ENCODE assay signal across 8 cellular contexts in genomic region chr10:30002438-30003266, GRCh38. TPM values are rescaled to one million over a fixed set of nuclear protein-coding genes. Genes with fewer than 3 reads are reported as not detected.
A peak's percentile ranks its signal among the peaks of the same experiment; 100 is the strongest.
DNase-seq lines count a peak whose midpoint lies in the region; ATAC-seq and TF ChIP-seq lines count a peak whose summit lies in the region.

No MANE protein-coding gene starts in this region.

- ATAC-seq in GM21367 (IDR thresholded peaks at IDR 0.05; ENCODE audit: unreplicated experiment), result peak; percentile 61
- no peak for ATAC-seq in lung (ENCODE audit: insufficient read depth, low FRiP score)
- ATAC-seq in HG03135 (IDR thresholded peaks at IDR 0.05; ENCODE audit: unreplicated experiment), result no peak

- peaks cover 5 to 8% (median 6%) of the 10 kb centered on the region in 3 donors for H3K27me3 Mint-ChIP-seq in CD14-positive monocyte (ENCODE audit: low read depth in 3 of 3)

- H3K27me3 ChIP-seq in lung (ENCODE audit: control insufficient read depth, insufficient read depth), result no peaks in the 10 kb centered on the region

- H3K4me1 Mint-ChIP-seq in CD14-positive monocyte, result peaks cover 3% of the 10 kb centered on the region

- 46 to 47% methylated on average over 16 of the region's 16 CpGs for WGBS in lung, 2 donors

- intact Hi-C loops in CD14-positive monocyte (cut with micrococcal nuclease), result no loop called here

- H3K9me3 ChIP-seq in lung (ENCODE audit: control insufficient read depth in 2 of 2, insufficient read depth in 1 of 2, low read length in 1 of 2), result no peaks in the 10 kb centered on the region

- no peaks in the 10 kb centered on the region for H3K36me3 ChIP-seq in lung (ENCODE audit: control insufficient read depth in 2 of 2, insufficient read depth in 2 of 2, low read length in 2 of 2)

- no peaks in the 10 kb centered on the region for H3K36me3 Mint-ChIP-seq in CD14-positive monocyte

- no peak overlapping the region for H3K4me3 ChIP-seq in lung

- peak overlapping the region in 1 of 2 donors; percentile 26 for H3K27ac ChIP-seq in lung (ENCODE audit: low read depth in 1 of 2, low read length in 1 of 2)

- H3K4me3 Mint-ChIP-seq in CD14-positive monocyte, result no peak overlapping the region

- no peak overlapping the region for H3K27ac Mint-ChIP-seq in CD14-positive monocyte

- DNase-seq in CD14-positive monocyte (ENCODE audit: low spot score) (no peak), NCI-H2196 (lab: John Stamatoyannopoulos, UW; ENCODE audit: unreplicated experiment) (peak; percentile 37), dermis microvascular lymphatic vessel endothelial cell (ENCODE audit: low read depth in 2 of 2) (peak; percentile 80 to 90), lung (ENCODE audit: low spot score) (peak; percentile 79)
- peak; percentile 46 to 58 for DNase-seq in activated CD4-positive, alpha-beta T cell treated with anti-CD3 and anti-CD28 coated beads for 4 hours
- peak; percentile 12 for DNase-seq in stimulated activated CD8-positive, alpha-beta memory T cell treated with anti-CD3 and anti-CD28 coated beads, Interleukin-12 subunit alpha, Interleukin-12 subunit beta, amount 100 ng/mL, for 24 hours (ENCODE audit: extremely low read depth)

- H3K4me1 ChIP-seq in lung (ENCODE audit: control insufficient read depth in 2 of 2, insufficient read depth in 2 of 2, low read length in 2 of 2), result peaks cover 0 to 18% of the 10 kb centered on the region in 2 donors

- H3K9me3 Mint-ChIP-seq in CD14-positive monocyte, result no peaks in the 10 kb centered on the region

- peak; percentile 75 for TF ChIP-seq CTCF in CD14-positive monocyte (IDR thresholded peaks at IDR 0.05)
- peak; percentile 53 for TF ChIP-seq CTCF in lung (IDR thresholded peaks at IDR 0.05; ENCODE audit: control extremely low read depth, extremely low read depth)

RNA-seq across cellular contexts. Expression of gene JCAD, which starts 56.7 kb away (rescaled TPM):
- not detected for polyA plus RNA-seq in CD14-positive monocyte
- total RNA-seq in dermis microvascular lymphatic vessel endothelial cell, result 50.6 and 69.3 TPM in 2 replicates
- 10 to 100 TPM; 41.9 to 93.7 TPM for total RNA-seq in lung
- polyA plus RNA-seq in lung, result 10 to 100 TPM; 11.3 to 12.2 TPM
